9 cellular contexts compared by ENCODE assay signal in genomic region chr7:76559685-76560084, GRCh38. TPM values are rescaled to one million over a fixed set of nuclear protein-coding genes. Genes with fewer than 3 reads are reported as not detected.
DNase-seq lines count a peak whose midpoint lies in the region; ATAC-seq, FAIRE-seq and TF ChIP-seq lines count a peak whose summit lies in the region.
"Not testable (repeated sequence)": the region's sequence is repeated elsewhere in the genome, so short reads cannot be mapped to it uniquely, and the experiment has no call there.
"Had no signal": no experiment of that assay in that cellular context is flagged by ENCODE, and none has a peak within 500 bp of the region (broad histone marks: within the 10 kb centered on the region; RNA-seq: fewer than 3 reads in every experiment).

No MANE protein-coding gene starts in this region.

- H2AFZ ChIP-seq in mammary epithelial cell (ENCODE audit: low read depth, low read length); endothelial cell of umbilical vein (ENCODE audit: low read depth, low read length); keratinocyte (ENCODE audit: control insufficient read depth, low read length); trophoblast cell (ENCODE audit: insufficient read depth, low read length, poor library complexity): not testable (repeated sequence)

- H2BK120ac ChIP-seq in trophoblast cell (ENCODE audit: insufficient read depth, low read length, poor library complexity) = not testable (repeated sequence)

- 0 out of 2 replicates have a peak overlapping the region, but pooled peaks have one; percentile 12 for H3K27ac Mint-ChIP-seq in HFFc6
- H3K27ac Mint-ChIP-seq in activated CD8-positive, alpha-beta T cell treated with anti-CD3 and anti-CD28 coated beads for 36 hours = peak overlapping the region; percentile 10
- H3K27ac Mint-ChIP-seq in naive B cell = peak overlapping the region in 4 of 6 donors; percentile 3 to 74 (median 12)

- not testable (repeated sequence) for H3K4ac ChIP-seq in trophoblast cell (ENCODE audit: low read depth, low read length)

- H3K9me1 ChIP-seq in endothelial cell of umbilical vein (replicated peaks; ENCODE audit: control insufficient read depth, extremely low read depth, insufficient read depth, low read length); keratinocyte (ENCODE audit: control insufficient read depth, extremely low read depth, insufficient read depth, low read length): not testable (repeated sequence)

- H3K4me2 ChIP-seq in mammary epithelial cell (ENCODE audit: insufficient read depth, low read depth, low read length) (peak overlapping the region; percentile 47), keratinocyte (ENCODE audit: control insufficient read depth, extremely low read depth, insufficient read depth, low read depth, low read length) (peak overlapping the region; percentile 69)
- not testable (repeated sequence) for H3K4me2 ChIP-seq in endothelial cell of umbilical vein (ENCODE audit: insufficient read depth, low read length); trophoblast cell (ENCODE audit: low read length)

- H2BK5ac ChIP-seq in trophoblast cell (ENCODE audit: low read depth, low read length, poor library complexity) = not testable (repeated sequence)

- not testable (repeated sequence) for H3K27me3 Mint-ChIP-seq in HFFc6 (ENCODE audit: insufficient read depth); activated CD8-positive, alpha-beta T cell treated with anti-CD3 and anti-CD28 coated beads for 36 hours; naive B cell

- POLR2A ChIA-PET in activated CD8-positive, alpha-beta T cell treated with anti-CD3 and anti-CD28 coated beads for 36 hours (lab: Charles Lee); endothelial cell of umbilical vein (lab: Charles Lee): not testable (repeated sequence)

- H3K36me3 ChIP-seq in mammary epithelial cell (ENCODE audit: insufficient read depth, low read length); endothelial cell of umbilical vein (ENCODE audit: control insufficient read depth in 2 of 2, extremely low read depth in 1 of 2, insufficient read depth in 2 of 2, low read length in 2 of 2); keratinocyte (ENCODE audit: control insufficient read depth in 2 of 2, extremely low read depth in 1 of 2, insufficient read depth in 2 of 2, low read length in 2 of 2); trophoblast cell (ENCODE audit: control insufficient read depth in 1 of 2, insufficient read depth in 2 of 2, low read length in 2 of 2): not testable (repeated sequence)

- H2BK12ac ChIP-seq in trophoblast cell (ENCODE audit: low read length) = not testable (repeated sequence)

- H4K91ac ChIP-seq in trophoblast cell (ENCODE audit: low read depth, low read length) = not testable (repeated sequence)

- not testable (repeated sequence) for H3K9me3 Mint-ChIP-seq in HFFc6; activated CD8-positive, alpha-beta T cell treated with anti-CD3 and anti-CD28 coated beads for 36 hours; naive B cell

- dilution Hi-C loops in mammary epithelial cell (cut with HindIII; ENCODE audit: low sequenced_read_pairs); endothelial cell of umbilical vein (cut with MboI; ENCODE audit: extremely low pct_ligation_motif_present, low sequenced_read_pairs); keratinocyte (cut with MboI; ENCODE audit: extremely low pct_ligation_motif_present, low sequenced_read_pairs): not testable (repeated sequence)

- H3K14ac ChIP-seq in trophoblast cell (ENCODE audit: low read length) = not testable (repeated sequence)

- H3K27me3 ChIP-seq in mammary epithelial cell (ENCODE audit: insufficient read depth, low read length); endothelial cell of umbilical vein (ENCODE audit: control insufficient read depth in 2 of 2, insufficient read depth in 2 of 2, low read length in 2 of 2); keratinocyte (ENCODE audit: control insufficient read depth, extremely low read depth, insufficient read depth, low read length); trophoblast cell (ENCODE audit: insufficient read depth, low read length): not testable (repeated sequence)

- not testable (repeated sequence) for H3K18ac ChIP-seq in trophoblast cell (ENCODE audit: low read length)

- in situ Hi-C loops in mammary epithelial cell (cut with MboI; ENCODE audit: low sequenced_read_pairs in 2 of 2) = not testable (repeated sequence)

- H3K4me3 ChIP-seq in mammary epithelial cell (replicated peaks in 1 of 3; ENCODE audit: insufficient read depth in 1 of 3, low read depth in 2 of 3, low read length in 3 of 3); endothelial cell of umbilical vein (replicated peaks in 1 of 3; ENCODE audit: insufficient read depth in 1 of 3, low read depth in 1 of 3, low read length in 3 of 3); trophoblast cell (ENCODE audit: low read depth, low read length): not testable (repeated sequence)
- H3K4me3 ChIP-seq in keratinocyte (ENCODE audit: control insufficient read depth in 2 of 3, extremely low read depth in 1 of 3, insufficient read depth in 2 of 3, low read depth in 1 of 3, low read length in 3 of 3) = peak overlapping the region in 1 of 3 experiments; percentile 40

- 9% methylated on average over 6 of the region's 6 CpGs for WGBS in mammary epithelial cell (ENCODE audit: low coverage, missing lambda C conversion rate)
- WGBS in trophoblast cell (ENCODE audit: extremely low coverage, insufficient coverage, insufficient read length) = no CpG with 5 or more reads among the region's 6 CpGs

- TF ChIP-seq POLR2A in endothelial cell of umbilical vein (IDR thresholded peaks at IDR 0.05; ENCODE audit: low read depth, low read length) = not testable (repeated sequence)

- H3K36me3 Mint-ChIP-seq in HFFc6 (ENCODE audit: low read depth) = peaks cover 19% of the 10 kb centered on the region
- peaks cover 40% of the 10 kb centered on the region for H3K36me3 Mint-ChIP-seq in activated CD8-positive, alpha-beta T cell treated with anti-CD3 and anti-CD28 coated beads for 36 hours (ENCODE audit: low read depth)
- not testable (repeated sequence) for H3K36me3 Mint-ChIP-seq in naive B cell

- intact Hi-C loops in activated CD8-positive, alpha-beta T cell treated with anti-CD3 and anti-CD28 coated beads for 36 hours (cut with micrococcal nuclease); mammary epithelial cell (cut with micrococcal nuclease); endothelial cell of umbilical vein (cut with micrococcal nuclease): not testable (repeated sequence)

- CTCF ChIA-PET in activated CD8-positive, alpha-beta T cell treated with anti-CD3 and anti-CD28 coated beads for 36 hours (lab: Charles Lee); mammary epithelial cell (lab: Charles Lee; ENCODE audit: low non-redundant PET); endothelial cell of umbilical vein (lab: Charles Lee): not testable (repeated sequence)

- not testable (repeated sequence) for H3K4me1 ChIP-seq in mammary epithelial cell (ENCODE audit: insufficient read depth, low read length); endothelial cell of umbilical vein (ENCODE audit: control insufficient read depth, extremely low read depth, insufficient read depth, low read length); trophoblast cell (ENCODE audit: control insufficient read depth in 1 of 2, insufficient read depth in 2 of 2, low read length in 2 of 2)
- peaks cover 12% of the 10 kb centered on the region for H3K4me1 ChIP-seq in keratinocyte (ENCODE audit: control insufficient read depth, extremely low read depth, insufficient read depth, low read length)

- ATAC-seq in activated CD8-positive, alpha-beta T cell treated with anti-CD3 and anti-CD28 coated beads for 36 hours; naive B cell (ENCODE audit: low read depth in 2 of 2): not testable (repeated sequence)

- not testable (repeated sequence) for H3K9me3 ChIP-seq in mammary epithelial cell (replicated peaks; ENCODE audit: insufficient read depth, low read length); endothelial cell of umbilical vein (replicated peaks; ENCODE audit: control insufficient read depth, insufficient read depth, low read length); keratinocyte (ENCODE audit: control insufficient read depth, low read depth, low read length); trophoblast cell (ENCODE audit: insufficient read depth, low read depth, low read length)

- BruUV-seq in mammary epithelial cell (replicated peaks; lab: Mats Ljungman, UMichigan); endothelial cell of umbilical vein (replicated peaks; lab: Mats Ljungman, UMichigan): not testable (repeated sequence)

- FAIRE-seq in endothelial cell of umbilical vein (lab: Jason Lieb, UNC) = not testable (repeated sequence)
- FAIRE-seq in keratinocyte (lab: Jason Lieb, UNC) = peak; percentile 94

- not testable (repeated sequence) for H4K8ac ChIP-seq in trophoblast cell (ENCODE audit: low read depth, low read length)

- not testable (repeated sequence) for H4K12ac ChIP-seq in trophoblast cell (ENCODE audit: low read depth, low read length)

- H3K23ac ChIP-seq in trophoblast cell (ENCODE audit: low read length) = not testable (repeated sequence)

- not testable (repeated sequence) for H3K79me1 ChIP-seq in trophoblast cell (ENCODE audit: low read length)

- not testable (repeated sequence) for H3K27ac ChIP-seq in mammary epithelial cell (ENCODE audit: insufficient read depth, low read depth, low read length); endothelial cell of umbilical vein (ENCODE audit: insufficient read depth, low read depth, low read length); trophoblast cell (ENCODE audit: low read depth, low read length)
- H3K27ac ChIP-seq in keratinocyte (ENCODE audit: control insufficient read depth, insufficient read depth, low read length) = peak overlapping the region; percentile 36

- not testable (repeated sequence) for H3K9ac ChIP-seq in mammary epithelial cell (ENCODE audit: insufficient read depth, low read length); endothelial cell of umbilical vein (replicated peaks; ENCODE audit: extremely low read depth, insufficient read depth, low read length); keratinocyte (ENCODE audit: control insufficient read depth, extremely low read depth, insufficient read depth, low read length); trophoblast cell (ENCODE audit: low read length)

- DNase-seq in HFFc6; activated CD8-positive, alpha-beta T cell treated with anti-CD3 and anti-CD28 coated beads for 36 hours; keratinocyte (ENCODE audit: low read depth, low spot score); naive B cell: not testable (repeated sequence)
- peak; percentile 21 for DNase-seq in mammary epithelial cell
- DNase-seq in endothelial cell of umbilical vein (ENCODE audit: low read depth, low spot score) = peak; percentile 24
- peak; percentile 2 to 32 for DNase-seq in trophoblast cell

- H3K4me1 Mint-ChIP-seq in HFFc6 (ENCODE audit: low read depth) (peaks cover 13% of the 10 kb centered on the region), naive B cell (peaks cover 13 to 24% (median 21%) of the 10 kb centered on the region in 3 donors)
- peaks cover 38% of the 10 kb centered on the region for H3K4me1 Mint-ChIP-seq in activated CD8-positive, alpha-beta T cell treated with anti-CD3 and anti-CD28 coated beads for 36 hours (ENCODE audit: low read depth)

- H2AK5ac ChIP-seq in trophoblast cell (ENCODE audit: low read length) = not testable (repeated sequence)

- not testable (repeated sequence) for H3K4me3 Mint-ChIP-seq in HFFc6; activated CD8-positive, alpha-beta T cell treated with anti-CD3 and anti-CD28 coated beads for 36 hours; naive B cell

- H3K79me2 ChIP-seq in mammary epithelial cell (ENCODE audit: insufficient read depth, low read length) (peaks cover 63% of the 10 kb centered on the region), endothelial cell of umbilical vein (ENCODE audit: control insufficient read depth, insufficient read depth, low read length) (peaks cover 43% of the 10 kb centered on the region), keratinocyte (ENCODE audit: control insufficient read depth, insufficient read depth, low read length) (peaks cover 63% of the 10 kb centered on the region)
- H3K79me2 ChIP-seq in trophoblast cell (ENCODE audit: control insufficient read depth, insufficient read depth, low read length, poor library complexity) = not testable (repeated sequence)

- TF ChIP-seq CTCF in HFFc6 (IDR thresholded peaks at IDR 0.05); activated CD8-positive, alpha-beta T cell treated with anti-CD3 and anti-CD28 coated beads for 36 hours (IDR thresholded peaks at IDR 0.05); mammary epithelial cell (conservative IDR thresholded peaks at IDR 0.05 in 1 of 2, IDR thresholded peaks at IDR 0.05 in 1 of 2; ENCODE audit: extremely low read depth in 1 of 2, insufficient read depth in 1 of 2, low read depth in 1 of 2, low read length in 2 of 2); endothelial cell of umbilical vein (IDR thresholded peaks at IDR 0.05; ENCODE audit: extremely low read depth in 1 of 2, insufficient read depth in 1 of 2, low read depth in 1 of 2, low read length in 2 of 2); keratinocyte (optimal IDR thresholded peaks at IDR 0.05 in 1 of 3, IDR thresholded peaks at IDR 0.05 in 1 of 3, conservative IDR thresholded peaks at IDR 0.05 in 1 of 3; ENCODE audit: extremely low read depth in 1 of 3, insufficient read depth in 2 of 3, low read length in 3 of 3): not testable (repeated sequence)

- H4K20me1 ChIP-seq in mammary epithelial cell (ENCODE audit: insufficient read depth, low read length); endothelial cell of umbilical vein (replicated peaks; ENCODE audit: control insufficient read depth, extremely low read depth, insufficient read depth, low read length); keratinocyte (ENCODE audit: control insufficient read depth, extremely low read depth, insufficient read depth, low read length): not testable (repeated sequence)

RNA-seq across cellular contexts. Expression of gene SPDYE16, which starts 16.6 kb away (rescaled TPM):
- total RNA-seq in HFFc6 (2021; fragmentation: NEBNext Ultra II Directional; extraction: Animal tissue kit (Norgen Biotek cat#: 25700)) = under 1 TPM in 1 of 6 experiments, not detected in 5; 0.07 TPM
- total RNA-seq in activated CD8-positive, alpha-beta T cell treated with anti-CD3 and anti-CD28 coated beads for 36 hours = under 1 TPM; 0.20 to 0.23 TPM
- total RNA-seq in mammary epithelial cell = under 1 TPM in 1 of 2 donors, not detected in 1; under 0.01 TPM
- polyA plus RNA-seq in mammary epithelial cell = not detected
- polyA minus RNA-seq in mammary epithelial cell = not detected
- 0.22 TPM in 1 of 2 replicates, not detected in the other for total RNA-seq in endothelial cell of umbilical vein
- polyA plus RNA-seq in endothelial cell of umbilical vein = 0.03 and 0.24 TPM in 2 replicates
- polyA plus RNA-seq in endothelial cell of umbilical vein (2011; cell fraction: cytosol; rRNA removed) = 0.06 and 0.15 TPM in 2 replicates
- polyA plus RNA-seq in endothelial cell of umbilical vein (2011; cell fraction: nucleus; rRNA removed) = 0.14 and 0.22 TPM in 2 replicates
- 0.10 and 0.19 TPM in 2 replicates for polyA plus RNA-seq in endothelial cell of umbilical vein (2012)
- not detected in 2 replicates for polyA minus RNA-seq in endothelial cell of umbilical vein
- not detected for polyA minus RNA-seq in endothelial cell of umbilical vein (2011; cell fraction: cytosol; rRNA and poly(A)+ RNA removed)
- polyA minus RNA-seq in endothelial cell of umbilical vein (2011; cell fraction: nucleus; rRNA and poly(A)+ RNA removed) = 0.10 TPM in 1 of 2 replicates, not detected in the other
- not detected in 3 replicates for polyA plus RNA-seq in keratinocyte
- polyA plus RNA-seq in keratinocyte (2011; ENCODE audit: low read depth) = not detected
- polyA plus RNA-seq in keratinocyte (2011; cell fraction: cytosol; rRNA removed) = not detected in 2 replicates
- not detected in 2 replicates for polyA plus RNA-seq in keratinocyte (2011; cell fraction: nucleus; rRNA removed)
- 0.22 and 1.0 TPM in 2 replicates for polyA plus RNA-seq in keratinocyte (2012; ENCODE audit: low replicate concordance)
- polyA minus RNA-seq in keratinocyte = not detected in 3 replicates
- polyA minus RNA-seq in keratinocyte (2011; cell fraction: cytosol; rRNA and poly(A)+ RNA removed) = not detected
- not detected in 2 replicates for polyA minus RNA-seq in keratinocyte (2011; cell fraction: nucleus; rRNA and poly(A)+ RNA removed)
- under 1 TPM in 3 of 6 donors, not detected in 3; 0.08 to 0.15 (median 0.09) TPM for polyA plus RNA-seq in naive B cell (ENCODE audit: low read depth in 6 of 6)
- polyA plus RNA-seq in trophoblast cell (2013) = not detected in 2 replicates
- polyA plus RNA-seq: A549, AG04450 had no signal

RNA-seq across cellular contexts. Expression of gene UPK3B, which starts 49.3 kb away (rescaled TPM):
- total RNA-seq in HFFc6 (2021; fragmentation: NEBNext Ultra II Directional; extraction: Animal tissue kit (Norgen Biotek cat#: 25700)) = under 1 TPM in 1 of 6 experiments, not detected in 5; 0.41 TPM
- under 1 TPM in 1 of 2 experiments, not detected in 1; 0.40 TPM for total RNA-seq in activated CD8-positive, alpha-beta T cell treated with anti-CD3 and anti-CD28 coated beads for 36 hours
- 1 to 10 TPM in 1 of 2 donors, under 1 TPM in 1; 0.67 to 3.9 TPM for total RNA-seq in mammary epithelial cell
- 0.02 TPM for polyA plus RNA-seq in mammary epithelial cell
- polyA minus RNA-seq in mammary epithelial cell = not detected
- total RNA-seq in endothelial cell of umbilical vein = 0.77 and 0.97 TPM in 2 replicates
- 0.19 TPM in 1 of 2 replicates, not detected in the other for polyA plus RNA-seq in endothelial cell of umbilical vein
- not detected in 2 replicates for polyA plus RNA-seq in endothelial cell of umbilical vein (2011; cell fraction: cytosol; rRNA removed)
- 0.67 and 1.1 TPM in 2 replicates for polyA plus RNA-seq in endothelial cell of umbilical vein (2011; cell fraction: nucleus; rRNA removed)
- not detected in 2 replicates for polyA plus RNA-seq in endothelial cell of umbilical vein (2012)
- polyA minus RNA-seq in endothelial cell of umbilical vein = 1.5 TPM in 1 of 2 replicates, not detected in the other
- 5.1 TPM for polyA minus RNA-seq in endothelial cell of umbilical vein (2011; cell fraction: cytosol; rRNA and poly(A)+ RNA removed)
- polyA minus RNA-seq in endothelial cell of umbilical vein (2011; cell fraction: nucleus; rRNA and poly(A)+ RNA removed) = 1.3 TPM in 1 of 2 replicates, not detected in the other
- 2.6 to 11.9 TPM (median 7.5 TPM) in 3 replicates for polyA plus RNA-seq in keratinocyte
- 5.5 TPM for polyA plus RNA-seq in keratinocyte (2011; ENCODE audit: low read depth)
- polyA plus RNA-seq in keratinocyte (2011; cell fraction: cytosol; rRNA removed) = 8.9 and 29.3 TPM in 2 replicates
- 24.3 and 37.7 TPM in 2 replicates for polyA plus RNA-seq in keratinocyte (2011; cell fraction: nucleus; rRNA removed)
- 20.4 and 23.9 TPM in 2 replicates for polyA plus RNA-seq in keratinocyte (2012; ENCODE audit: low replicate concordance)
- 5.6 to 13.5 TPM (median 8.2 TPM) in 3 replicates for polyA minus RNA-seq in keratinocyte
- polyA minus RNA-seq in keratinocyte (2011; cell fraction: cytosol; rRNA and poly(A)+ RNA removed) = 87.3 TPM
- polyA minus RNA-seq in keratinocyte (2011; cell fraction: nucleus; rRNA and poly(A)+ RNA removed) = 30.7 and 32.4 TPM in 2 replicates
- polyA plus RNA-seq in naive B cell (ENCODE audit: low read depth in 6 of 6) = under 1 TPM in 3 of 6 donors, not detected in 3; 0.13 to 0.74 (median 0.21) TPM
- polyA plus RNA-seq in trophoblast cell (2013) = 0.69 and 0.89 TPM in 2 replicates
- polyA plus RNA-seq: AG04450 had no signal
